22 cellular contexts compared by ENCODE assay signal in genomic region chr11:26896716-26897115, GRCh38.
"Had no signal": no experiment of that assay in that cellular context is flagged by ENCODE, and none has a peak within 500 bp of the region (broad histone marks: within the 10 kb centered on the region; RNA-seq: fewer than 3 reads in every experiment).

No MANE protein-coding gene starts in this region.

- H3K4me3 ChIP-seq: dorsolateral prefrontal cortex, heart right ventricle, left lung, upper lobe of left lung had no signal

- H3K4me1 Mint-ChIP-seq: activated naive CD8-positive, alpha-beta T cell treated with anti-CD3 and anti-CD28 coated beads, Interleukin-2, amount 50 U/mL, for 24 hours; natural killer cell had no signal

- DNase-seq: activated CD4-positive, alpha-beta T cell treated with anti-CD3 and anti-CD28 coated beads for 1 hour; activated CD4-positive, alpha-beta T cell treated with anti-CD3 and anti-CD28 coated beads, Interleukin-2, amount 50 U/mL, for 1 hour; activated CD8-positive, alpha-beta T cell treated with anti-CD3 and anti-CD28 coated beads, Interleukin-2, amount 10 ng/mL, durations not matched to agents 7 days and 5 days; activated gamma-delta T cell; activated naive CD4-positive, alpha-beta T cell treated with anti-CD3 and anti-CD28 coated beads, Interleukin-2, amount 50 U/mL, for 16 hours; activated naive CD8-positive, alpha-beta T cell treated with anti-CD3 and anti-CD28 coated beads, Interleukin-2, amount 50 U/mL, for 24 hours; aorta; brain microvascular endothelial cell; caudate nucleus; dorsolateral prefrontal cortex; effector memory CD8-positive, alpha-beta T cell; heart right ventricle; left lung; mammary epithelial cell; natural killer cell; stimulated activated CD4-positive, alpha-beta T cell treated with anti-CD3 and anti-CD28 coated beads, Interleukin-2, amount 100 ng/mL, for 48 hours; stimulated activated CD8-positive, alpha-beta memory T cell treated with anti-CD3 and anti-CD28 coated beads, Interleukin-4, amount 100 ng/mL, for 48 hours; stimulated activated naive CD4-positive, alpha-beta T cell treated with Interleukin-2 at 50 U/mL for 16 hours; T-helper 1 cell; upper lobe of left lung had no signal

- H3K27me3 Mint-ChIP-seq: activated naive CD8-positive, alpha-beta T cell treated with anti-CD3 and anti-CD28 coated beads, Interleukin-2, amount 50 U/mL, for 24 hours; effector memory CD8-positive, alpha-beta T cell had no signal

- H3K36me3 ChIP-seq: brain microvascular endothelial cell, heart right ventricle, left lung, upper lobe of left lung had no signal

- H3K9me3 ChIP-seq: upper lobe of left lung had no signal

- H3K27me3 ChIP-seq: brain microvascular endothelial cell, dorsolateral prefrontal cortex, heart right ventricle, left lung, upper lobe of left lung had no signal

- H3K4me3 Mint-ChIP-seq: activated CD8-positive, alpha-beta T cell treated with anti-CD3 and anti-CD28 coated beads, Interleukin-2, amount 10 ng/mL, durations not matched to agents 7 days and 5 days; activated naive CD8-positive, alpha-beta T cell treated with anti-CD3 and anti-CD28 coated beads, Interleukin-2, amount 50 U/mL, for 24 hours; activated T-helper 1 cell treated with anti-CD3 and anti-CD28 coated beads, Interleukin-12 subunit alpha, Interleukin-12 subunit beta, Interleukin-2, Interleukin-4 antibody, amounts not matched to agents 30 ng/mL and 10 ng/mL and 1 ng/mL, durations not matched to agents 14 hours and 24 hours and 36 hours; effector memory CD8-positive, alpha-beta T cell; mesothelial cell of epicardium; natural killer cell had no signal

- H3K4me1 ChIP-seq: heart right ventricle, left lung, upper lobe of left lung had no signal

- H3K36me3 Mint-ChIP-seq: mesothelial cell of epicardium had no signal

- H3K27ac ChIP-seq: brain microvascular endothelial cell, dorsolateral prefrontal cortex, heart right ventricle, left lung, upper lobe of left lung had no signal

- H3K27ac Mint-ChIP-seq: activated CD8-positive, alpha-beta T cell treated with anti-CD3 and anti-CD28 coated beads, Interleukin-2, amount 10 ng/mL, durations not matched to agents 7 days and 5 days; activated naive CD8-positive, alpha-beta T cell treated with anti-CD3 and anti-CD28 coated beads, Interleukin-2, amount 50 U/mL, for 24 hours; activated T-helper 1 cell treated with anti-CD3 and anti-CD28 coated beads, Interleukin-12 subunit alpha, Interleukin-12 subunit beta, Interleukin-2, Interleukin-4 antibody, amounts not matched to agents 30 ng/mL and 10 ng/mL and 1 ng/mL, durations not matched to agents 14 hours and 24 hours and 36 hours; effector memory CD8-positive, alpha-beta T cell; mesothelial cell of epicardium; natural killer cell had no signal
